12 cellular contexts compared by ENCODE assay signal in genomic region chr3:71905426-71905825, GRCh38.
DNase-seq lines count a peak whose midpoint lies in the region; ATAC-seq and TF ChIP-seq lines count a peak whose summit lies in the region.
"Had no signal": no experiment of that assay in that cellular context is flagged by ENCODE, and none has a peak within 500 bp of the region (broad histone marks: within the 10 kb centered on the region; RNA-seq: fewer than 3 reads in every experiment).

No MANE protein-coding gene starts in this region.

- no peaks in the 10 kb centered on the region for H3K9me2 ChIP-seq in MM.1S (replicated peaks; ENCODE audit: insufficient read depth, low read length)

- H3K27me3 ChIP-seq in MM.1S (replicated peaks; ENCODE audit: insufficient read depth, low read length) (no peaks in the 10 kb centered on the region), neutrophil (peaks cover 6% of the 10 kb centered on the region), colonic mucosa (no peaks in the 10 kb centered on the region)

- no peaks in the 10 kb centered on the region for H3K9me3 ChIP-seq in MM.1S (replicated peaks; ENCODE audit: insufficient read depth, low read length)
- no peaks in the 10 kb centered on the region for H3K9me3 ChIP-seq in neutrophil
- no peaks in the 10 kb centered on the region for H3K9me3 ChIP-seq in colonic mucosa
- H3K9me3 ChIP-seq: prostate gland had no signal

- ATAC-seq in GM19025 (IDR thresholded peaks at IDR 0.05; ENCODE audit: low read depth, unreplicated experiment) (peak; percentile 88), HG02840 (IDR thresholded peaks at IDR 0.05; ENCODE audit: low FRiP score, unreplicated experiment) (peak; percentile 81)
- ATAC-seq: activated CD4-positive, alpha-beta T cell treated with anti-CD3 and anti-CD28 coated beads for 36 hours had no signal

- no peak overlapping the region for H3K4me3 ChIP-seq in MM.1S (ENCODE audit: low read length)
- peak overlapping the region; percentile 6 to 52 for H3K4me3 ChIP-seq in neutrophil (ENCODE audit: low read depth in 1 of 2, low read length in 1 of 2)
- H3K4me3 ChIP-seq in colonic mucosa, result no peak overlapping the region
- H3K4me3 ChIP-seq: cardiac muscle cell, prostate gland had no signal

- 0 out of 2 replicates have a peak, but pooled peaks cover 7% of the 10 kb centered on the region for H3K4me1 ChIP-seq in MM.1S (ENCODE audit: low read length)
- H3K4me1 ChIP-seq in neutrophil (ENCODE audit: control insufficient read depth in 1 of 2, insufficient read depth in 1 of 2, low read depth in 1 of 2, low read length in 1 of 2), result peaks cover 41 to 57% of the 10 kb centered on the region in 2 experiments
- H3K4me1 ChIP-seq in colonic mucosa, result no peaks in the 10 kb centered on the region
- H3K4me1 ChIP-seq: prostate gland had no signal

- H4K20me1 ChIP-seq in MM.1S (ENCODE audit: insufficient read depth, low read length), result no peaks in the 10 kb centered on the region

- no peak overlapping the region for H3K4me2 ChIP-seq in MM.1S (ENCODE audit: low read depth, low read length)

- TF ChIP-seq CTCF in MM.1S (IDR thresholded peaks at IDR 0.05; ENCODE audit: low read length) (no peak), neutrophil (IDR thresholded peaks at IDR 0.05) (no peak), colonic mucosa (IDR thresholded peaks at IDR 0.05) (no peak)

- H3K36me3 ChIP-seq in MM.1S (replicated peaks; ENCODE audit: insufficient read depth, low read length), result no peaks in the 10 kb centered on the region
- no peaks in the 10 kb centered on the region for H3K36me3 ChIP-seq in neutrophil
- H3K36me3 ChIP-seq in colonic mucosa, result no peaks in the 10 kb centered on the region
- H3K36me3 ChIP-seq: cardiac muscle cell, prostate gland had no signal

- DNase-seq in MM.1S (peak; percentile 22), colonic mucosa (no peak), RKO (ENCODE audit: low spot score) (no peak), cardiac septum (ENCODE audit: low spot score) (no peak), HT-29 (ENCODE audit: low spot score) (no peak)
- DNase-seq: activated CD4-positive, alpha-beta T cell treated with anti-CD3 and anti-CD28 coated beads for 36 hours; NCI-H2029 treated with DMSO at 0.1 percent for 48 hours had no signal

- H3K27ac ChIP-seq in MM.1S (ENCODE audit: low read length) (no peak overlapping the region), neutrophil (peak overlapping the region; percentile 54), colonic mucosa (no peak overlapping the region)
- H3K27ac ChIP-seq: cardiac muscle cell, prostate gland had no signal

- intact Hi-C loops in colonic mucosa (cut with DNase I), result no loop called here
- intact Hi-C loops in cardiac septum (cut with DNase I), result no loop called here

- no peak overlapping the region for H3K9ac ChIP-seq in MM.1S (ENCODE audit: low read length)
- H3K9ac ChIP-seq in colonic mucosa (ENCODE audit: low read depth in 2 of 2, low read length in 2 of 2), result no peak overlapping the region

- H3F3A ChIP-seq in MM.1S (ENCODE audit: insufficient read depth, low read length), result no peaks in the 10 kb centered on the region

- H3K79me2 ChIP-seq in MM.1S (ENCODE audit: low read length), result no peaks in the 10 kb centered on the region

- H2AFZ ChIP-seq in MM.1S (ENCODE audit: low read length), result no peak overlapping the region

Comparison
In these comparisons a context has a peak if more than half of its experiments do, and no peak if none do; other contexts are left out.
1. H3K4me3 ChIP-seq: peak in neutrophil (2 of 2); none in MM.1S (single experiment) and colonic mucosa (single experiment).